Comparison of ENCODE assay signal across 19 cellular contexts in the genomic region with DNA sequence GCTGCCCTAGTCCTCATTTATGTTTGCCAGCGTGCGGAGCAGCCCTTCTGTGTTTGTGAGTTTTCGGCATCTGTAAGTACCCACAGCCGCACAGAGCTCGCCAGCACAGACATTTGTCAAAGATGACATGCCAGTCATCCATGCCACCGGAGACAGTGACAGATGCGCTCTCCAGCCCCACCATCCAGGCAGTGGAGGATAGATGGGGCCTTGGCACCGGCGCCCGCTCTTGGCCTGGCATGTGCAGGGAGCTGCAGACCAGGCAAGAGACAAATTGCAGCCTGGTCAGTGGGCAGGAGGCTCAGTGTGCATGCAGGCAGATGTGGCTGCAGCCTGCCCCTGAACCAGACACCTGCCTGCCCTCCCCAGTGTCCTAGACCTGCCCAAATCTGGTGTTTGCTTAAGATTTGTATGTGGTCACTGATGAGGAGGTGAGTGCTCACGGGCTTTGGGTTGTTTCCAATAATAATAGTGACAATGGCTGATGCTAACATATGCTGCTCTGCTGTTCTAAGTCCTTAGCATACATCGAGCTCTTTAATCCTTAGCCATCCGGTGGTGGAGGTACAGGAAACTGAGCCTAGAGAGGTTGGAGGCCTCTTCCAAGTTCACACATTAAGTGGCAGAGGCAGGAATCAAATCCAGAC.
DNase-seq lines count a peak whose midpoint lies in the region; ATAC-seq and TF ChIP-seq lines count a peak whose summit lies in the region.
"Had no signal": no experiment of that assay in that cellular context is flagged by ENCODE, and none has a peak within 500 bp of the region (broad histone marks: within the 10 kb centered on the region; RNA-seq: fewer than 3 reads in every experiment).

No MANE protein-coding gene starts in this region.

- TF ChIP-seq CTCF in DND-41 (IDR thresholded peaks at IDR 0.05; ENCODE audit: borderline replicate concordance, extremely low read depth, low read length, poor library complexity, severe bottlenecking) = no peak
- no peak for TF ChIP-seq CTCF in epithelial cell of esophagus (IDR thresholded peaks at IDR 0.05; ENCODE audit: insufficient read depth, low read depth, low read length, missing control alignments)
- no peak for TF ChIP-seq CTCF in PC-9 (conservative IDR thresholded peaks at IDR 0.05)

- no peaks in the 10 kb centered on the region for H3K27me3 ChIP-seq in DND-41 (ENCODE audit: insufficient read depth, low read length, poor library complexity)
- H3K27me3 ChIP-seq in PC-9 (ENCODE audit: insufficient read depth, low read depth) = no peaks in the 10 kb centered on the region
- H3K27me3 ChIP-seq: right lobe of liver had no signal

- no peak overlapping the region for H3K9ac ChIP-seq in DND-41 (ENCODE audit: low read depth, low read length)

- H2AFZ ChIP-seq in DND-41 (ENCODE audit: low read depth, low read length) (no peak overlapping the region), PC-9 (no peak overlapping the region)

- H3F3A ChIP-seq in PC-9 (ENCODE audit: insufficient read depth, low read depth) = peaks cover 10% of the 10 kb centered on the region; the same call in 1 of the 2 replicates

- H3K27ac ChIP-seq in DND-41 (ENCODE audit: low read length) (peak overlapping the region; percentile 54; the same call in 1 of the 2 replicates), PC-9 (no peak overlapping the region)
- H3K27ac ChIP-seq: C4-2B, HL-60, right lobe of liver had no signal

- H3K4me1 ChIP-seq in DND-41 (ENCODE audit: insufficient read depth, low read length) (peaks cover 23% of the 10 kb centered on the region), PC-9 (replicated peaks; ENCODE audit: insufficient read depth) (peaks cover 13% of the 10 kb centered on the region; the same call in 1 of the 2 replicates)

- H3K9me3 ChIP-seq in DND-41 (ENCODE audit: insufficient read depth, low read length, severe bottlenecking) (no peaks in the 10 kb centered on the region), PC-9 (ENCODE audit: insufficient read depth, low read depth) (peaks cover 6% of the 10 kb centered on the region; the same call in 1 of the 2 replicates)
- H3K9me3 ChIP-seq: right lobe of liver had no signal

- CTCF ChIA-PET in PC-9 (lab: Charles Lee) = no interaction called here

- POLR2A ChIA-PET in PC-9 (lab: Charles Lee; ENCODE audit: unreplicated experiment) = no interaction called here

- intact Hi-C loops in PC-9 (cut with micrococcal nuclease; ENCODE audit: unreplicated experiment) = no loop called here

- H4K20me1 ChIP-seq in DND-41 (ENCODE audit: insufficient read depth, low read length) (no peaks in the 10 kb centered on the region), PC-9 (ENCODE audit: insufficient read depth) (no peaks in the 10 kb centered on the region)

- H3K9me2 ChIP-seq in PC-9 (ENCODE audit: insufficient read depth) = no peaks in the 10 kb centered on the region

- ATAC-seq in DND-41 (ENCODE audit: insufficient read depth, low read depth) = no peak
- ATAC-seq: K562; left lobe of liver; stimulated activated naive CD8-positive, alpha-beta T cell treated with anti-CD3 and anti-CD28 coated beads, Interleukin-15, Interleukin-2, amounts not matched to agents 100 U/mL and 50 U/mL, for 24 hours had no signal

- no peaks in the 10 kb centered on the region for H3K79me2 ChIP-seq in DND-41 (ENCODE audit: insufficient read depth, low read length)
- H3K79me2 ChIP-seq in PC-9 (ENCODE audit: low read depth) = no peaks in the 10 kb centered on the region

- BruUV-seq in PC-9 (replicated peaks; lab: Mats Ljungman, UMichigan) = no TSS peak

- peak; percentile 62 for DNase-seq in A172 (ENCODE audit: low spot score)
- DNase-seq in DND-41 = no peak
- DNase-seq in NCI-H446 treated with DMSO at 0.1 percent for 48 hours (lab: John Stamatoyannopoulos, UW) = peak; percentile 96
- peak; percentile 47 for DNase-seq in epithelial cell of esophagus (ENCODE audit: low read depth)
- no peak for DNase-seq in GDM1 (lab: John Stamatoyannopoulos, UW)
- no peak for DNase-seq in foreskin melanocyte
- no peak for DNase-seq in MV-4-11 (lab: John Stamatoyannopoulos, UW)
- DNase-seq in PC-9 = no peak
- DNase-seq: ACHN; activated B cell treated with CpG ODN at 0.5 μM for 24 hours; H7; NCI-H2171 treated with DMSO at 0.1 percent for 48 hours; right lobe of liver; stimulated activated naive CD8-positive, alpha-beta T cell treated with anti-CD3 and anti-CD28 coated beads, Interleukin-15, Interleukin-2, amounts not matched to agents 100 U/mL and 50 U/mL, for 24 hours; trophoblast cell had no signal

- H3K4me3 ChIP-seq in DND-41 (ENCODE audit: low read depth in 1 of 2, low read length in 2 of 2) = no peak overlapping the region
- H3K4me3 ChIP-seq in epithelial cell of esophagus (ENCODE audit: low read length) = no peak overlapping the region
- no peak overlapping the region for H3K4me3 ChIP-seq in PC-9
- H3K4me3 ChIP-seq: K562, right lobe of liver had no signal

- H3K36me3 ChIP-seq in DND-41 (ENCODE audit: insufficient read depth, low read length) (no peaks in the 10 kb centered on the region), PC-9 (ENCODE audit: low read depth) (no peaks in the 10 kb centered on the region)
- H3K36me3 ChIP-seq: right lobe of liver had no signal

- H3K4me2 ChIP-seq in DND-41 (ENCODE audit: insufficient read depth, low read length) (no peak overlapping the region), PC-9 (no peak overlapping the region)

Comparison
In these comparisons a context has a peak if more than half of its experiments do, and no peak if none do; other contexts are left out.
1. DNase-seq: peak in A172 (single experiment), NCI-H446 treated with DMSO at 0.1 percent for 48 hours (single experiment) and epithelial cell of esophagus (single experiment); none in DND-41 (single experiment), GDM1 (single experiment), foreskin melanocyte (single experiment), MV-4-11 (single experiment) and PC-9 (0 of 2).